In genomic region chr2:212592695-212593094, GRCh38 we compare ENCODE assay signal across 28 cellular contexts. TPM values are rescaled to one million over a fixed set of nuclear protein-coding genes. Genes with fewer than 3 reads are reported as not detected.
"Had no signal": no experiment of that assay in that cellular context is flagged by ENCODE, and none has a peak within 500 bp of the region (broad histone marks: within the 10 kb centered on the region; RNA-seq: fewer than 3 reads in every experiment).

No MANE protein-coding gene starts in this region.

- H3K4me3 ChIP-seq: ascending aorta, PC-9, SJCRH30, SK-N-MC had no signal

- H3K4me1 ChIP-seq: ascending aorta, SJCRH30 had no signal

- ATAC-seq: activated CD8-positive, alpha-beta T cell treated with anti-CD3 and anti-CD28 coated beads, Interleukin-2, amount 10 ng/mL, durations not matched to agents 7 days and 5 days had no signal

- H3K9me3 ChIP-seq: ascending aorta, SJCRH30 had no signal

- DNase-seq: activated CD4-positive, alpha-beta T cell treated with anti-CD3 and anti-CD28 coated beads, Interleukin-2, amount 10 ng/mL, durations not matched to agents 24 days and 14 days; activated CD4-positive, alpha-beta T cell treated with anti-CD3 and anti-CD28 coated beads, Interleukin-2, amount 50 U/mL, for 4 hours; activated CD8-positive, alpha-beta T cell treated with anti-CD3 and anti-CD28 coated beads, Interleukin-2, amount 10 ng/mL, durations not matched to agents 7 days and 5 days; activated gamma-delta T cell; activated naive CD4-positive, alpha-beta T cell treated with Interleukin-2 at 50 U/mL for 16 hours; activated naive CD8-positive, alpha-beta T cell treated with anti-CD3 and anti-CD28 coated beads, Interleukin-2, amount 10 ng/mL, durations not matched to agents 7 days and 5 days; activated T-cell treated with anti-CD3 and anti-CD28 coated beads, Interleukin-2, amount 50 U/mL, for 24 hours; amygdala; NCI-H1105; NCI-H1417 treated with DMSO at 0.1 percent for 48 hours; NCI-H187 treated with DMSO at 0.1 percent for 48 hours; NCI-H2081; NCI-H2171 treated with DMSO at 0.1 percent for 48 hours; NCI-H2227 treated with DMSO at 0.1 percent for 48 hours; NCI-H524 treated with DMSO at 0.1 percent for 48 hours; PC-9; SHP77; SJCRH30 had no signal

- H3K27me3 ChIP-seq: ascending aorta, SJCRH30 had no signal

- H3K36me3 ChIP-seq: ascending aorta, SJCRH30 had no signal

- FAIRE-seq: RCC 7860, TTC549 had no signal

- H3K27ac ChIP-seq: ascending aorta, KMS-11, PC-9, SJCRH30, SK-N-MC had no signal

RNA-seq across cellular contexts. Expression of gene ERBB4, which starts 54.1 kb away (rescaled TPM):
- total RNA-seq: activated CD4-positive, alpha-beta T cell treated with anti-CD3 and anti-CD28 coated beads, Interleukin-2, amount 10 ng/mL, durations not matched to agents 24 days and 14 days; activated CD8-positive, alpha-beta T cell treated with anti-CD3 and anti-CD28 coated beads, Interleukin-2, amount 10 ng/mL, durations not matched to agents 7 days and 5 days; activated naive CD8-positive, alpha-beta T cell treated with anti-CD3 and anti-CD28 coated beads, Interleukin-2, amount 10 ng/mL, durations not matched to agents 7 days and 5 days; activated T-helper 2 cell treated with anti-CD3 and anti-CD28 coated beads, Interferon-gamma antibody, Interleukin-2, Interleukin-4, amounts not matched to agents 10 μg/mL and 5 μg/mL and 100 μg/mL, durations not matched to agents 14 hours and 24 hours and 36 hours; LHCN-M2; M059J; PC-9; T-helper 1 cell treated with Interleukin-12 subunit alpha and Interleukin-12 subunit beta and Interleukin-4 antibody, amounts not matched to agents 30 ng/mL and 1 ng/mL, for 36 hours; T-helper 2 cell treated with Interferon-gamma antibody and Interleukin-4, amounts not matched to agents 100 ng/mL and 5 ng/mL, for 36 hours had no signal
